Comparison of ENCODE assay signal across 1 cellular context in the genomic region with DNA sequence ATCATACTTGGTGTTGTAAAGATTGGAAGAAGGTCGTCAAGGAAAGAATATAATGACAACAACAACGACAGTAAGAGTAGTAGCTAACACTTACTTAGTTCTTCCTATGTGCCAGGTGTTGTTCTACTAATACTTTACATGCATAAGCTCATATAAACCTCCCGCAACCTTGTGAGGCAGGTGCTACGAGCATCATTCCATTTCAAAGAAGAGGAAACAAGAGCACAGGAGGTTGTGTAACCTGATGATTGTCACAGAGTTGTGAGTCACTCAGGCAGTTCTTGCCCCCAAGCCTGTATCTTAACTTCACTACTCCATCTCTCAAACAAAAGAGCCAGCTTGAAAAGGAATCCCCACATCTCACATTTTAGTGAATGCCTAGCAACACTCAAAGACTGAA.
TF ChIP-seq lines count a peak whose summit lies in the region.

No MANE protein-coding gene starts in this region.

TF ChIP-seq in WTC11, 78 proteins besides CTCF, POLR2A, EP300 and RAD21 (continued from another document):
- TF ChIP-seq, protein P1, sequence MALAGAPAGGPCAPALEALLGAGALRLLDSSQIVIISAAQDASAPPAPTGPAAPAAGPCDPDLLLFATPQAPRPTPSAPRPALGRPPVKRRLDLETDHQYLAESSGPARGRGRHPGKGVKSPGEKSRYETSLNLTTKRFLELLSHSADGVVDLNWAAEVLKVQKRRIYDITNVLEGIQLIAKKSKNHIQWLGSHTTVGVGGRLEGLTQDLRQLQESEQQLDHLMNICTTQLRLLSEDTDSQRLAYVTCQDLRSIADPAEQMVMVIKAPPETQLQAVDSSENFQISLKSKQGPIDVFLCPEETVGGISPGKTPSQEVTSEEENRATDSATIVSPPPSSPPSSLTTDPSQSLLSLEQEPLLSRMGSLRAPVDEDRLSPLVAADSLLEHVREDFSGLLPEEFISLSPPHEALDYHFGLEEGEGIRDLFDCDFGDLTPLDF (CRISPR knock-in tag; IDR thresholded peaks at IDR 0.05), result no peak
- TF ChIP-seq, protein P2, sequence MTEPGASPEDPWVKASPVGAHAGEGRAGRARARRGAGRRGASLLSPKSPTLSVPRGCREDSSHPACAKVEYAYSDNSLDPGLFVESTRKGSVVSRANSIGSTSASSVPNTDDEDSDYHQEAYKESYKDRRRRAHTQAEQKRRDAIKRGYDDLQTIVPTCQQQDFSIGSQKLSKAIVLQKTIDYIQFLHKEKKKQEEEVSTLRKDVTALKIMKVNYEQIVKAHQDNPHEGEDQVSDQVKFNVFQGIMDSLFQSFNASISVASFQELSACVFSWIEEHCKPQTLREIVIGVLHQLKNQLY (CRISPR knock-in tag; IDR thresholded peaks at IDR 0.05), result no peak
- TF ChIP-seq HMGA2 (CRISPR knock-in tag; IDR thresholded peaks at IDR 0.05) (no peak), FOXJ3 (CRISPR knock-in tag; IDR thresholded peaks at IDR 0.05; ENCODE audit: borderline replicate concordance) (no peak), ZNF219 (CRISPR knock-in tag; IDR thresholded peaks at IDR 0.05; ENCODE audit: borderline replicate concordance) (no peak), MYBL2 (CRISPR knock-in tag; IDR thresholded peaks at IDR 0.05) (no peak), ELF4 (CRISPR knock-in tag; IDR thresholded peaks at IDR 0.05; ENCODE audit: low read depth) (no peak), NR1H2 (CRISPR knock-in tag; IDR thresholded peaks at IDR 0.05) (no peak)
- TF ChIP-seq, protein P3, sequence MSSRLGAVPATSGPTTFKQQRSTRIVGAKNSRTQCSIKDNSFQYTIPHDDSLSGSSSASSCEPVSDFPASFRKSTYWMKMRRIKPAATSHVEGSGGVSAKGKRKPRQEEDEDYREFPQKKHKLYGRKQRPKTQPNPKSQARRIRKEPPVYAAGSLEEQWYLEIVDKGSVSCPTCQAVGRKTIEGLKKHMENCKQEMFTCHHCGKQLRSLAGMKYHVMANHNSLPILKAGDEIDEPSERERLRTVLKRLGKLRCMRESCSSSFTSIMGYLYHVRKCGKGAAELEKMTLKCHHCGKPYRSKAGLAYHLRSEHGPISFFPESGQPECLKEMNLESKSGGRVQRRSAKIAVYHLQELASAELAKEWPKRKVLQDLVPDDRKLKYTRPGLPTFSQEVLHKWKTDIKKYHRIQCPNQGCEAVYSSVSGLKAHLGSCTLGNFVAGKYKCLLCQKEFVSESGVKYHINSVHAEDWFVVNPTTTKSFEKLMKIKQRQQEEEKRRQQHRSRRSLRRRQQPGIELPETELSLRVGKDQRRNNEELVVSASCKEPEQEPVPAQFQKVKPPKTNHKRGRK (CRISPR knock-in tag; IDR thresholded peaks at IDR 0.05; ENCODE audit: borderline replicate concordance), result no peak
